ENCODE assay signal across 14 cellular contexts in the genomic region with DNA sequence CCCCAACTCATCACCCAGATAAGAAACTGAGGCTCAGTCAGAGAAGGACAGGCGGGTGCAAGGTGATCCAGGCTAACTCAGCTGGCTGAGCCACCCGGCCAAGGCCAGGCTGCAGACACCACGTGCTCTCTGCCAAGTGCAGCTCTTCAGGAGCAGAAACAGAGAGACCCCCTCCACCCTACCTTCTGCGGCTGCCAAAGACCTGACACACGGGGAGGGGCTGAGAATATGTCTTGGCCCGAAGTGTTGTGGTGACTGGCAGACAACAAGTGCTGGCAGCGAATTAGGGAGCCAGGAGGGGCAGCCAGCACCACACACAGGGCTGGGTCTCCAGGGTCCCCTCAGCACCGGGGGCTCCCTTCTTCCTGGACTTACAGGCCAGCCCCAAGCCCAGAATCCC.
"Had no signal": no experiment of that assay in that cellular context is flagged by ENCODE, and none has a peak within 500 bp of the region (broad histone marks: within the 10 kb centered on the region; RNA-seq: fewer than 3 reads in every experiment).

No MANE protein-coding gene starts in this region.

- H3K4me3 ChIP-seq: cardiac muscle cell, hepatocyte, psoas muscle, thyroid gland, vagina had no signal

- DNase-seq: activated CD8-positive, alpha-beta memory T cell treated with anti-CD3 and anti-CD28 coated beads, Interleukin-2, amount 10 ng/mL, durations not matched to agents 7 days and 5 days; activated naive CD4-positive, alpha-beta T cell treated with anti-CD3 and anti-CD28 coated beads, Interleukin-2, amount 50 U/mL, for 16 hours; activated T-cell treated with anti-CD3 and anti-CD28 coated beads, Interleukin-2, amount 50 U/mL, for 1 hour; kidney; psoas muscle; T-cell; T-helper 9 cell; thyroid gland had no signal

- ATAC-seq: activated CD4-positive, CD25-positive, alpha-beta regulatory T cell treated with anti-CD3 and anti-CD28 coated beads, Interleukin-2, amount 50 U/mL, for 24 hours; activated CD8-positive, alpha-beta memory T cell treated with anti-CD3 and anti-CD28 coated beads, Interleukin-2, amount 10 ng/mL, durations not matched to agents 7 days and 5 days; esophagus mucosa; psoas muscle; sciatic nerve; T-cell had no signal

- H3K27me3 ChIP-seq: cardiac muscle cell, hepatocyte, thyroid gland, vagina had no signal

- H3K36me3 ChIP-seq: cardiac muscle cell, thyroid gland, vagina had no signal

- H3K9me3 ChIP-seq: psoas muscle, thyroid gland, vagina had no signal

- H3K4me1 ChIP-seq: psoas muscle, vagina had no signal

- H3K27ac ChIP-seq: cardiac muscle cell, hepatocyte, psoas muscle, thyroid gland, vagina had no signal
